23 cellular contexts compared by ENCODE assay signal in genomic region chr4:46146993-46147392, GRCh38. TPM values are rescaled to one million over a fixed set of nuclear protein-coding genes. Genes with fewer than 3 reads are reported as not detected.
DNase-seq lines count a peak whose midpoint lies in the region; ATAC-seq, FAIRE-seq and TF ChIP-seq lines count a peak whose summit lies in the region.
"Had no signal": no experiment of that assay in that cellular context is flagged by ENCODE, and none has a peak within 500 bp of the region (broad histone marks: within the 10 kb centered on the region; RNA-seq: fewer than 3 reads in every experiment).

No MANE protein-coding gene starts in this region.

- no peaks in the 10 kb centered on the region for H3K79me1 ChIP-seq in mesendoderm (ENCODE audit: low read length)

- H3K9me3 ChIP-seq in upper lobe of left lung: no peaks in the 10 kb centered on the region
- H3K9me3 ChIP-seq in ovary: no peaks in the 10 kb centered on the region

- H3K18ac ChIP-seq in mesendoderm (ENCODE audit: low read length): no peak overlapping the region

- intact Hi-C loops in ovary (cut with DNase I): no loop called here

- TF ChIP-seq CTCF in RWPE1 (conservative IDR thresholded peaks at IDR 0.05; ENCODE audit: low read depth): no peak
- no peak for TF ChIP-seq CTCF in bronchial epithelial cell (IDR thresholded peaks at IDR 0.05; ENCODE audit: insufficient read depth, low read length, severe bottlenecking)
- no peak for TF ChIP-seq CTCF in upper lobe of left lung (IDR thresholded peaks at IDR 0.05)
- no peak for TF ChIP-seq CTCF in ovary (IDR thresholded peaks at IDR 0.05)

- TF ChIP-seq POLR2A in upper lobe of left lung (IDR thresholded peaks at IDR 0.05): no peak
- TF ChIP-seq POLR2A in ovary (IDR thresholded peaks at IDR 0.05): no peak

- WGBS in mesendoderm (ENCODE audit: extremely low coverage, insufficient coverage, low lambda C conversion rate): no CpG with 5 or more reads among the region's 4 CpGs
- WGBS in upper lobe of left lung, 2 donors: 69 to 77% methylated on average over 3 to 4 of the region's 4 CpGs
- WGBS in ovary, 3 donors: 71 to 76% (median 76%) methylated on average over 4 of the region's 4 CpGs

- no peak overlapping the region for H2AK5ac ChIP-seq in mesendoderm (ENCODE audit: low read length)

- peak; percentile 47 for FAIRE-seq in bronchial epithelial cell (lab: Jason Lieb, UNC)
- FAIRE-seq: D721Med, G401.6, GM12892, GM19239 had no signal

- peak overlapping the region; percentile 79 for H3K27ac ChIP-seq in RWPE1
- H3K27ac ChIP-seq in mesendoderm (ENCODE audit: low read depth, low read length): no peak overlapping the region
- no peak overlapping the region for H3K27ac ChIP-seq in upper lobe of left lung
- no peak overlapping the region for H3K27ac ChIP-seq in ovary
- H3K27ac ChIP-seq: GM23248, Peyer's patch had no signal

- H3K4me1 ChIP-seq in mesendoderm (ENCODE audit: control insufficient read depth, low read depth, low read length) (no peaks in the 10 kb centered on the region), upper lobe of left lung (no peaks in the 10 kb centered on the region), ovary (ENCODE audit: insufficient read depth) (no peaks in the 10 kb centered on the region)
- H3K4me1 ChIP-seq: Peyer's patch had no signal

- no peak for TF ChIP-seq EP300 in upper lobe of left lung (IDR thresholded peaks at IDR 0.05)
- TF ChIP-seq EP300 in ovary (IDR thresholded peaks at IDR 0.05): no peak

- no peaks in the 10 kb centered on the region for H3K36me3 ChIP-seq in bronchial epithelial cell (ENCODE audit: control insufficient read depth, insufficient read depth, low read length)
- H3K36me3 ChIP-seq in mesendoderm (ENCODE audit: control insufficient read depth, insufficient read depth, low read length): no peaks in the 10 kb centered on the region
- no peaks in the 10 kb centered on the region for H3K36me3 ChIP-seq in upper lobe of left lung
- no peaks in the 10 kb centered on the region for H3K36me3 ChIP-seq in ovary
- H3K36me3 ChIP-seq: Peyer's patch had no signal

- no peak overlapping the region for H3K4ac ChIP-seq in mesendoderm (ENCODE audit: low read depth, low read length)

- no peak overlapping the region for H3K4me2 ChIP-seq in mesendoderm (ENCODE audit: low read length)

- H3K27me3 ChIP-seq in bronchial epithelial cell (ENCODE audit: control insufficient read depth, insufficient read depth, low read length) (no peaks in the 10 kb centered on the region), mesendoderm (ENCODE audit: insufficient read depth, low read length, poor library complexity) (no peaks in the 10 kb centered on the region), upper lobe of left lung (no peaks in the 10 kb centered on the region), ovary (no peaks in the 10 kb centered on the region)
- H3K27me3 ChIP-seq: Peyer's patch had no signal

- POLR2A ChIA-PET in RWPE1 (lab: Yijun Ruan, JAX; ENCODE audit: low non-redundant PET): no interaction called here
- POLR2A ChIA-PET in HEK293T (lab: Yijun Ruan, JAX): no interaction called here

- no peak overlapping the region for H2BK15ac ChIP-seq in mesendoderm (replicated peaks; ENCODE audit: low read depth)

- H3K79me2 ChIP-seq in mesendoderm (ENCODE audit: control insufficient read depth, insufficient read depth, low read length): no peaks in the 10 kb centered on the region

- no peak overlapping the region for H2BK5ac ChIP-seq in mesendoderm (ENCODE audit: low read length)

- H4K8ac ChIP-seq in mesendoderm (ENCODE audit: low read depth, low read length): no peak overlapping the region

- H3K4me3 ChIP-seq in bronchial epithelial cell (ENCODE audit: low read depth, low read length) (no peak overlapping the region), mesendoderm (ENCODE audit: low read length) (no peak overlapping the region), upper lobe of left lung (no peak overlapping the region), ovary (no peak overlapping the region)
- H3K4me3 ChIP-seq: GM23248, Peyer's patch had no signal

- no peak overlapping the region for H3K9ac ChIP-seq in mesendoderm (ENCODE audit: low read length)
- H3K9ac ChIP-seq: GM23248 had no signal

- no peak overlapping the region for H4K5ac ChIP-seq in mesendoderm (ENCODE audit: low read length)

- CTCF ChIA-PET in RWPE1 (lab: Yijun Ruan, JAX) (no interaction called here), HEK293T (lab: Yijun Ruan, JAX) (no interaction called here)

- DNase-seq in HuH-7 (ENCODE audit: low spot score): peak; percentile 27
- peak; percentile 5 for DNase-seq in RWPE1 (ENCODE audit: low spot score)
- peak; percentile 51 for DNase-seq in bronchial epithelial cell (ENCODE audit: low read depth)
- DNase-seq in mesendoderm: peak; percentile 49
- DNase-seq in GF-D8 (lab: John Stamatoyannopoulos, UW): no peak
- DNase-seq in upper lobe of left lung: no peak
- no peak for DNase-seq in ovary
- DNase-seq in HEK293T (ENCODE audit: extremely low spot score): no peak
- DNase-seq: ACHN; CD4-positive, CD25-positive, alpha-beta regulatory T cell; DMS79 treated with DMSO at 0.1 percent for 48 hours; GM23248; KG1; NCI-H1105; NCI-H187; NCI-H446; Peyer's patch had no signal

- no peak overlapping the region for H2BK120ac ChIP-seq in mesendoderm (ENCODE audit: low read depth, low read length)

- ATAC-seq in upper lobe of left lung (ENCODE audit: low FRiP score in 2 of 2): no peak

- H3K56ac ChIP-seq in mesendoderm (ENCODE audit: low read length): no peak overlapping the region

- H3K23ac ChIP-seq in mesendoderm (ENCODE audit: low read length): no peak overlapping the region

TF ChIP-seq in HEK293T, 16 proteins besides CTCF, POLR2A, EP300 and RAD21:
- TF ChIP-seq PKNOX1 (IDR thresholded peaks at IDR 0.05) (no peak), FOXA1 (IDR thresholded peaks at IDR 0.05) (no peak), TARDBP (IDR thresholded peaks at IDR 0.05) (no peak), CTBP1 (IDR thresholded peaks at IDR 0.05; ENCODE audit: borderline replicate concordance) (no peak), SUZ12 (IDR thresholded peaks at IDR 0.05) (no peak), ELF4 (IDR thresholded peaks at IDR 0.05) (no peak), FOXK2 (IDR thresholded peaks at IDR 0.05) (no peak), ZNF384 (IDR thresholded peaks at IDR 0.05) (no peak), SP1 (IDR thresholded peaks at IDR 0.05) (no peak), LEF1 (IDR thresholded peaks at IDR 0.05; ENCODE audit: borderline replicate concordance) (no peak), ARNT (IDR thresholded peaks at IDR 0.05) (no peak), FOXM1 (IDR thresholded peaks at IDR 0.05; ENCODE audit: borderline replicate concordance) (no peak), NFRKB (IDR thresholded peaks at IDR 0.05) (no peak), HDGF (IDR thresholded peaks at IDR 0.05; ENCODE audit: borderline replicate concordance) (no peak)

RNA-seq across cellular contexts. Expression of gene GABRG1, which starts 23.1 kb away (rescaled TPM):
- total RNA-seq in bronchial epithelial cell: not detected in 2 replicates
- polyA plus RNA-seq in mesendoderm (2013, experiment 1 of 2): 0.08 TPM
- polyA plus RNA-seq in mesendoderm (2013, experiment 2 of 2): 0.08 TPM
- not detected for total RNA-seq in upper lobe of left lung
- 1 to 10 TPM in 4 of 7 donors, under 1 TPM in 3; 0.13 to 5.1 (median 1.1) TPM for total RNA-seq in ovary
- under 1 TPM; 0.53 to 0.77 TPM for polyA plus RNA-seq in ovary
- total RNA-seq: CD4-positive, CD25-positive, alpha-beta regulatory T cell; GM23248; HT-29; M059J; Peyer's patch had no signal
- polyA plus RNA-seq: CD4-positive, CD25-positive, alpha-beta regulatory T cell; GM23248 had no signal

Comparison
In these comparisons a context has a peak if more than half of its experiments do, and no peak if none do; other contexts are left out.
1. DNase-seq: peak in HuH-7 (single experiment), RWPE1 (single experiment), bronchial epithelial cell (single experiment) and mesendoderm (single experiment); none in GF-D8 (single experiment), upper lobe of left lung (0 of 2), ovary (0 of 5) and HEK293T (single experiment).